8 cellular contexts compared by ENCODE assay signal in genomic region chr17:27353469-27354050, GRCh38. TPM values are rescaled to one million over a fixed set of nuclear protein-coding genes. Genes with fewer than 3 reads are reported as not detected.
DNase-seq lines count a peak whose midpoint lies in the region; ATAC-seq, FAIRE-seq and TF ChIP-seq lines count a peak whose summit lies in the region.

No MANE protein-coding gene starts in this region.

- TF ChIP-seq POLR2A in GM12891 (IDR thresholded peaks at IDR 0.05; ENCODE audit: low read depth, low read length) (0 out of 2 replicates have a peak, but pooled peaks have one; percentile 46), vagina (IDR thresholded peaks at IDR 0.05) (peak in 1 of 2 donors; percentile 95)

- H3K4me3 Mint-ChIP-seq in T-helper 17 cell: peak overlapping the region; percentile 88

- peak; percentile 80 to 98 (median 95) for TF ChIP-seq CTCF in vagina (IDR thresholded peaks at IDR 0.05)

- no peaks in the 10 kb centered on the region for H3K36me3 Mint-ChIP-seq in T-helper 17 cell (ENCODE audit: low read depth)

- ATAC-seq in HG02763 (IDR thresholded peaks at IDR 0.05; ENCODE audit: unreplicated experiment): peak; percentile 74
- peak; percentile 92 for ATAC-seq in T-helper 17 cell
- ATAC-seq in right cardiac atrium: peak; percentile 94 to 95

- H3K36me3 ChIP-seq in rectal smooth muscle tissue (ENCODE audit: control insufficient read depth, insufficient read depth, low read length): no peaks in the 10 kb centered on the region
- H3K36me3 ChIP-seq in vagina: no peaks in the 10 kb centered on the region

- peak overlapping the region; percentile 93 for H3K27ac Mint-ChIP-seq in T-helper 17 cell

- intact Hi-C loops in right cardiac atrium (cut with DNase I) (loop anchor here in 3 of 4 donors (2.0 to 10.0 kb wide), 7 partner anchors 59 to 249 kb away; partner anchors contain the start of genes KSR1 (in 1 of the 3) and WSB1 (in 1 of the 3)), vagina (cut with DNase I) (loop anchor here (5.0 to 10.0 kb wide), 2 partner anchors 101 to 249 kb away; partner anchors contain the start of gene KSR1)

- H3K4me1 ChIP-seq in right cardiac atrium (ENCODE audit: control insufficient read depth, insufficient read depth, low read length): peaks cover 6% of the 10 kb centered on the region
- peaks cover 8% of the 10 kb centered on the region for H3K4me1 ChIP-seq in rectal smooth muscle tissue (ENCODE audit: control insufficient read depth, insufficient read depth, low read length)
- peaks cover 19% of the 10 kb centered on the region for H3K4me1 ChIP-seq in vagina

- under 1% methylated on average over 57 of the region's 57 CpGs for WGBS in right cardiac atrium

- H3K4me3 ChIP-seq in right cardiac atrium (ENCODE audit: low read length) (peak overlapping the region; percentile 49), rectal smooth muscle tissue (ENCODE audit: low read length) (peak overlapping the region; percentile 80), vagina (peak overlapping the region; percentile 56 to 59)

- peak; percentile 97 for DNase-seq in GM12891 (ENCODE audit: insufficient read length, low spot score)
- DNase-seq in NCI-H128 (lab: John Stamatoyannopoulos, UW; ENCODE audit: unreplicated experiment): peak; percentile 3
- peak; percentile 84 to 87 (median 84) for DNase-seq in T-helper 17 cell
- peak; percentile 95 to 97 (median 96) for DNase-seq in right cardiac atrium
- no peak for DNase-seq in vagina (ENCODE audit: extremely low spot score in 2 of 2)

- peak overlapping the region; percentile 54 for H3K9ac ChIP-seq in rectal smooth muscle tissue (ENCODE audit: low read length)

- H3K27ac ChIP-seq in angular gyrus (ENCODE audit: low read depth, low read length): peak overlapping the region; percentile 84
- H3K27ac ChIP-seq in right cardiac atrium (ENCODE audit: low read length): peak overlapping the region; percentile 69
- peak overlapping the region; percentile 91 for H3K27ac ChIP-seq in rectal smooth muscle tissue (ENCODE audit: low read depth, low read length)
- H3K27ac ChIP-seq in vagina: peak overlapping the region; percentile 95

- H3K27me3 Mint-ChIP-seq in T-helper 17 cell: no peaks in the 10 kb centered on the region

- FAIRE-seq in GM12891 (lab: Jason Lieb, UNC): peak; percentile 80

- H3K4me1 Mint-ChIP-seq in T-helper 17 cell: peaks cover 14% of the 10 kb centered on the region

- H3K27me3 ChIP-seq in right cardiac atrium (ENCODE audit: control insufficient read depth, insufficient read depth) (no peaks in the 10 kb centered on the region), rectal smooth muscle tissue (ENCODE audit: control insufficient read depth, insufficient read depth, low read length) (no peaks in the 10 kb centered on the region), vagina (no peaks in the 10 kb centered on the region)

- no peaks in the 10 kb centered on the region for H3K9me3 ChIP-seq in T-helper 17 cell (ENCODE audit: control insufficient read depth, low read length, poor library complexity, severe bottlenecking)
- H3K9me3 ChIP-seq in right cardiac atrium (ENCODE audit: control insufficient read depth, low read length): no peaks in the 10 kb centered on the region
- no peaks in the 10 kb centered on the region for H3K9me3 ChIP-seq in vagina

TF ChIP-seq in GM12891, 5 proteins besides CTCF, POLR2A, EP300 and RAD21:
- TF ChIP-seq PAX5 (IDR thresholded peaks at IDR 0.05; ENCODE audit: insufficient read depth, low read length, severe bottlenecking) (peak; percentile 30), TAF1 (IDR thresholded peaks at IDR 0.05; ENCODE audit: low read depth, low read length) (no peak)

RNA-seq across cellular contexts. Expression of gene WSB1, which starts 59.6 kb away (rescaled TPM):
- polyA plus RNA-seq in GM12891 (2012; ENCODE audit: low read depth, missing spikeins): 90.2 TPM
- total RNA-seq in T-helper 17 cell: 100 to 1,000 TPM; 137 to 146 TPM
- total RNA-seq in right cardiac atrium: 100 to 1,000 TPM in 1 of 4 donors, 10 to 100 TPM in 3; 74.6 to 130 (median 91.7) TPM
- polyA plus RNA-seq in right cardiac atrium: 65.6 TPM
- total RNA-seq in vagina: 158 TPM

Comparison
In these comparisons a context has a peak if more than half of its experiments do, and no peak if none do; other contexts are left out.
1. DNase-seq: peak in GM12891 (single experiment), NCI-H128 (single experiment), T-helper 17 cell (3 of 3) and right cardiac atrium (3 of 3); none in vagina (0 of 2).
2. Peak in every context shown above with its lines, with median percentiles within 50 percentile points of each other: ATAC-seq, H3K27ac ChIP-seq and H3K4me3 ChIP-seq.